Comparison of ENCODE assay signal across 24 cellular contexts in the genomic region with DNA sequence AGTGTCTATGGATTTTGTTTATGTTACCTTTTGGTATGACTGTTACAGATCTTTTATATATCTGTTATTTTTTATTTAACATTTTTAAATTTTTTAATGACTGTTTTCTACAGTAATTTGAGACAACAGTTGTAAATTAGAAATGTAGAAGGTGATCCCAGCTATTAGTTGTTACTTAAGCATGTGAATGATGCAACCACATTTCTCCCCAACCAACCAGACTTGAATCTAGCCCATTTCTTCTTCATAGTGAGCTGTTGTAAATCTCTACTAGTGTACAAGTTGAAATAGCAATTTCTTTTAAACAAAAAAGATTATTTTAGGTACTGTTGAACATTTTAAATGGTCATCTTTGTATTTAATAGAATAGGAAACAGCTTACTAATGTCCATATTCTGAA. TPM values are rescaled to one million over a fixed set of nuclear protein-coding genes. Genes with fewer than 3 reads are reported as not detected.
A peak's percentile ranks its signal among the peaks of the same experiment; 100 is the strongest.
DNase-seq lines count a peak whose midpoint lies in the region; ATAC-seq, FAIRE-seq and TF ChIP-seq lines count a peak whose summit lies in the region.
"Had no signal": no experiment of that assay in that cellular context is flagged by ENCODE, and none has a peak within 500 bp of the region (broad histone marks: within the 10 kb centered on the region; RNA-seq: fewer than 3 reads in every experiment).

No MANE protein-coding gene starts in this region.

- TF ChIP-seq POLR2A in GM12891 (IDR thresholded peaks at IDR 0.05; ENCODE audit: low read depth, low read length) = no peak

- intact Hi-C loops in left ventricle myocardium superior (cut with micrococcal nuclease) = no loop called here

- peak; percentile 5 for FAIRE-seq in colon (lab: Jason Lieb, UNC)
- FAIRE-seq in GM12891 (lab: Jason Lieb, UNC) = no peak

- no peak for ATAC-seq in left ventricle myocardium superior
- ATAC-seq: activated CD8-positive, alpha-beta T cell treated with anti-CD3 and anti-CD28 coated beads for 36 hours; CD8-positive, alpha-beta T cell; Panc1; upper lobe of right lung had no signal

- peak; percentile 10 for DNase-seq in AG08395 (ENCODE audit: low spot score)
- DNase-seq in HCEC 1CT = peak; percentile 56
- peak; percentile 62 for DNase-seq in iris pigment epithelial cell (ENCODE audit: low read depth)
- DNase-seq in activated naive CD4-positive, alpha-beta T cell (lab: John Stamatoyannopoulos, UW) = no peak
- no peak for DNase-seq in left ventricle myocardium superior
- DNase-seq in GM12891 (ENCODE audit: insufficient read length, low spot score) = no peak
- DNase-seq in KG1 (lab: John Stamatoyannopoulos, UW) = no peak
- DNase-seq: 8988T; activated CD4-positive, alpha-beta T cell treated with anti-CD3 and anti-CD28 coated beads for 1 hour; activated CD8-positive, alpha-beta memory T cell treated with anti-CD3 and anti-CD28 coated beads, Interleukin-2, amount 50 U/mL, for 48 hours; activated CD8-positive, alpha-beta T cell treated with anti-CD3 and anti-CD28 coated beads for 36 hours; activated naive CD4-positive, alpha-beta T cell treated with anti-CD3 and anti-CD28 coated beads, Interleukin-2, amount 10 ng/mL, durations not matched to agents 7 days and 5 days; brain microvascular endothelial cell; CD8-positive, alpha-beta T cell; foreskin melanocyte; H9; NCI-H1417; NCI-H2029; nephron progenitor cell; SHP77; stimulated activated naive CD4-positive, alpha-beta T cell treated with Interleukin-2 at 50 U/mL for 16 hours; upper lobe of right lung had no signal

TF ChIP-seq in GM12891, 5 proteins besides CTCF, POLR2A, EP300 and RAD21:
- TF ChIP-seq SPI1 (IDR thresholded peaks at IDR 0.05; ENCODE audit: low read depth, low read length) = no peak
- TF ChIP-seq POLR2AphosphoS5 (IDR thresholded peaks at IDR 0.05; ENCODE audit: low read depth, low read length) = no peak
- no peak for TF ChIP-seq TAF1 (IDR thresholded peaks at IDR 0.05; ENCODE audit: low read depth, low read length)
- no peak for TF ChIP-seq POU2F2 (IDR thresholded peaks at IDR 0.05; ENCODE audit: low read depth, low read length)
- TF ChIP-seq PAX5 (IDR thresholded peaks at IDR 0.05; ENCODE audit: insufficient read depth, low read length, severe bottlenecking) = no peak

RNA-seq across cellular contexts. Expression of a gene that starts 18.0 kb away (rescaled TPM):
- total RNA-seq in left ventricle myocardium superior = 48.9 TPM
- polyA plus RNA-seq in GM12891 (2012; ENCODE audit: low read depth, missing spikeins) = 2.4 TPM

Comparison
In these comparisons a context has a peak if more than half of its experiments do, and no peak if none do; other contexts are left out.
1. DNase-seq: peak in AG08395 (single experiment), HCEC 1CT (single experiment) and iris pigment epithelial cell (single experiment); none in activated naive CD4-positive, alpha-beta T cell (0 of 4), left ventricle myocardium superior (single experiment), GM12891 (single experiment) and KG1 (single experiment).